1 cellular context compared by ENCODE assay signal in the genomic region with DNA sequence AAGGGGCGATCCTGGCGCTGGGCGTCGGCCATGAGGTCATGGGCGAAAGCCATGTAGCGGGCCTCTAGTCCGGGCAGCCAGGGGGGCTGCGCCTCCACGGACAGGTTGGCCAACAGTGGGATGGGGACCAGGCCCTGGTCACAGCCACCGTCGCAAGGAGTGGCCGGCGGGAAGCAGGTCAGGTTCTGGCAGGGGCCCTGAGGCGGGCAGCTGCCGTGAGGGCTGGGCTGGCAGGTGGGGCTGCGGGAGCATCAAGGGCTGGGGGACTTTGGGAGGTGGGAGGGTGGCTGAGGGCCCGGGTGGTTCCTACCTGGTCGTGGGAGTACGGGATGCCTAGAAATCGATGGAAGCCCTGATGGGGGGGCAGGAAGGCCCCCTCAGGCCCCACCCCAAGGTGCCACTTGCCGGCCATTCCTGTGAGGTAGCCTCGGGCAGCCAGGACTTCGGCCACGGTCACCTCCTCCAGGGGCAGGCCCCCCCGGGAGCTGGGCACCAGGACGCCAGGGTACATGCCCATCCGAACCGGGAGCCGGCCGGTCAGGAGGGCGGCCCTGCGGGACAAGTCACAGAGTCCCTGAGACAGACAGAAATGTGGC.
TF ChIP-seq lines count a peak whose summit lies in the region.

No MANE protein-coding gene starts in this region.

TF ChIP-seq in GM12878, 131 proteins besides CTCF, POLR2A, EP300 and RAD21:
- TF ChIP-seq SREBF1 (IDR thresholded peaks at IDR 0.05; ENCODE audit: low read length) (no peak), NFIC (IDR thresholded peaks at IDR 0.05; ENCODE audit: low read depth, low read length) (no peak), POU2F2 (IDR thresholded peaks at IDR 0.05; ENCODE audit: borderline replicate concordance, low read depth, low read length) (no peak), YBX1 (IDR thresholded peaks at IDR 0.05) (no peak), TBL1XR1 (IDR thresholded peaks at IDR 0.05; ENCODE audit: low read depth, low read length) (no peak)
